15 cellular contexts compared by ENCODE assay signal in genomic region chr2:44188696-44189095, GRCh38.
"Had no signal": no experiment of that assay in that cellular context is flagged by ENCODE, and none has a peak within 500 bp of the region (broad histone marks: within the 10 kb centered on the region; RNA-seq: fewer than 3 reads in every experiment).

No MANE protein-coding gene starts in this region.

- H3K27ac Mint-ChIP-seq: activated naive CD4-positive, alpha-beta T cell treated with anti-CD3 and anti-CD28 coated beads for 36 hours had no signal

- DNase-seq: activated CD4-positive, alpha-beta T cell treated with anti-CD3 and anti-CD28 coated beads for 4 hours; activated naive CD4-positive, alpha-beta T cell treated with anti-CD3 and anti-CD28 coated beads for 36 hours; foreskin keratinocyte; heart left ventricle; left lung; mesenchymal stem cell; posterior cingulate gyrus; stimulated activated CD4-positive, alpha-beta T cell treated with anti-CD3 and anti-CD28 coated beads, Interleukin-15, amount 100 ng/mL, for 24 hours; stimulated activated CD4-positive, alpha-beta T cell treated with anti-CD3 and anti-CD28 coated beads, Interleukin-4, amount 100 ng/mL, for 24 hours had no signal

- H3K9me3 Mint-ChIP-seq: activated naive CD4-positive, alpha-beta T cell treated with anti-CD3 and anti-CD28 coated beads for 36 hours had no signal

- H3K4me3 Mint-ChIP-seq: activated naive CD4-positive, alpha-beta T cell treated with anti-CD3 and anti-CD28 coated beads for 36 hours had no signal

- H3K36me3 ChIP-seq: ascending aorta, heart left ventricle, left lung, tibial nerve had no signal

- H3K4me1 ChIP-seq: foreskin keratinocyte had no signal

- FAIRE-seq: bronchial epithelial cell, endothelial cell of umbilical vein, keratinocyte had no signal

- H3K9me3 ChIP-seq: ascending aorta, heart left ventricle, left lung, tibial nerve had no signal

- H3K27me3 ChIP-seq: ascending aorta, foreskin keratinocyte, heart left ventricle, left lung, tibial nerve had no signal

- H3K27ac ChIP-seq: ascending aorta, foreskin keratinocyte, heart left ventricle, left lung, tibial nerve, VCaP had no signal

- ATAC-seq: foreskin keratinocyte, heart left ventricle, left lung had no signal

- H3K4me3 ChIP-seq: ascending aorta, heart left ventricle, left lung, tibial nerve had no signal
